ENCODE assay signal across 28 cellular contexts in the genomic region with DNA sequence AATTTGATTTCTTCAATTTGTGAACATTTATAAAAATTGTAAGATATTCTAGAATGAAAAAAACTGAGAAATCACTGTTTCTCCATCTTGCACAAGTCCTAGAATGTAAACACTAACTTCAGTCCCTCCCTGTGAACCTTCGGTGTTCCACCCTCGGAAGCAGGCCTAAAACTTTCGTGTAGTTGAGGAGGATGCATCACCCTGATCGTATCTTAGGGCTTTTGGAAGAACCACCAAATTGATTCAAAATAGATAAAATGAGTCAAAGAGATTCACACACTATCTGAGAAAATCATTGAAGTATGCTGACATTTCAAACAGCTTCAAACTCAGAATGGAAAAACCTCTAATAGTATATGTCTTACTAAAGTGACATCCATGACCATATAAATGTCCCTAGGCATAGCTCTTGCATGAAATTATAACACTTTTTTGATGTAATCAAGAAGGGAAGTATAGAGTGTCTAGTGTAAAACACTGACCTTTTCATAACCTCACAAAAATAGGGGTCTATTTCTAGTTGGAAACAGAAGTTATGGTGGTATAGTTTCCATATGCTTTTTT.
DNase-seq lines count a peak whose midpoint lies in the region; ATAC-seq and TF ChIP-seq lines count a peak whose summit lies in the region.
"Had no signal": no experiment of that assay in that cellular context is flagged by ENCODE, and none has a peak within 500 bp of the region (broad histone marks: within the 10 kb centered on the region; RNA-seq: fewer than 3 reads in every experiment).

No MANE protein-coding gene starts in this region.

- no peaks in the 10 kb centered on the region for H3K9me3 ChIP-seq in CD4-positive, alpha-beta T cell (ENCODE audit: control insufficient read depth, low read length)
- H3K9me3 ChIP-seq: body of pancreas, MG63, ovary, SJSA1 had no signal

- intact Hi-C loops in CD4-positive, alpha-beta T cell (cut with DNase I, micrococcal nuclease): loop anchor here in 1 of 2 experiments (5.0 kb wide), 1 partner anchor 78 kb away; no protein-coding TSS in a partner anchor
- intact Hi-C loops in Right ventricle myocardium superior (cut with DNase I): no loop called here

- H3K27me3 ChIP-seq in CD4-positive, alpha-beta T cell (ENCODE audit: control insufficient read depth, insufficient read depth, low read length): no peaks in the 10 kb centered on the region
- H3K27me3 ChIP-seq: MG63, ovary had no signal

- H3K27ac Mint-ChIP-seq in activated T-cell treated with anti-CD3 and anti-CD28 coated beads, Interleukin-2, amount 50 U/mL, for 24 hours: peak overlapping the region; percentile 97
- H3K27ac Mint-ChIP-seq in CD4-positive, alpha-beta T cell: peak overlapping the region; percentile 3
- H3K27ac Mint-ChIP-seq in T-cell: peak overlapping the region; percentile 45
- H3K27ac Mint-ChIP-seq in activated naive CD8-positive, alpha-beta T cell treated with anti-CD3 and anti-CD28 coated beads, Interleukin-2, amount 50 U/mL, for 24 hours: peak overlapping the region; percentile 94
- H3K27ac Mint-ChIP-seq: activated B cell treated with CpG ODN at 0.5 μM for 24 hours; B cell; dendritic cell treated with granulocyte-macrophage colony-stimulating factor and Interleukin-4, amounts not matched to agents 40 ng/mL and 50 ng/mL, for 4 days; endodermal cell had no signal

- POLR2A ChIA-PET in CD4-positive, alpha-beta T cell (lab: Charles Lee): interaction anchor here (1.1 kb wide), 1 partner anchor 757 kb away, joined by 3 read pairs; no protein-coding TSS in a partner anchor
- POLR2A ChIA-PET in T-cell (lab: Charles Lee): no interaction called here

- CTCF ChIA-PET in CD4-positive, alpha-beta T cell (lab: Charles Lee): interaction anchor here (0.7 kb wide), 2 partner anchors 40 to 96 kb away, joined by 3 read pairs; no protein-coding TSS in a partner anchor
- CTCF ChIA-PET in T-cell (lab: Charles Lee): no interaction called here

- peaks cover 5% of the 10 kb centered on the region for H3K27me3 Mint-ChIP-seq in activated T-cell treated with anti-CD3 and anti-CD28 coated beads, Interleukin-2, amount 50 U/mL, for 24 hours
- no peaks in the 10 kb centered on the region for H3K27me3 Mint-ChIP-seq in CD4-positive, alpha-beta T cell
- peaks cover 0 to 7% of the 10 kb centered on the region in 2 donors for H3K27me3 Mint-ChIP-seq in T-cell
- peaks cover 5% of the 10 kb centered on the region for H3K27me3 Mint-ChIP-seq in activated naive CD8-positive, alpha-beta T cell treated with anti-CD3 and anti-CD28 coated beads, Interleukin-2, amount 50 U/mL, for 24 hours

- DNase-seq in activated T-cell treated with anti-CD3 and anti-CD28 coated beads, Interleukin-2, amount 50 U/mL, for 24 hours: no peak
- no peak for DNase-seq in activated T-cell treated with anti-CD3 and anti-CD28 coated beads, Interleukin-2, amount 50 U/mL, for 1 hour
- DNase-seq in CD4-positive, alpha-beta T cell: no peak
- no peak for DNase-seq in T-cell
- no peak for DNase-seq in activated naive CD8-positive, alpha-beta T cell treated with anti-CD3 and anti-CD28 coated beads, Interleukin-2, amount 50 U/mL, for 24 hours
- no peak for DNase-seq in Right ventricle myocardium superior
- DNase-seq: ACHN; activated B cell treated with CpG ODN at 0.5 μM for 24 hours; activated effector memory CD4-positive, alpha-beta T cell treated with Interleukin-2 at 50 U/mL for 16 hours; body of pancreas; endodermal cell; glutamatergic neuron; left colon; MG63; NCI-H1105; NCI-H1930; NCI-H2171 treated with DMSO at 0.1 percent for 48 hours; NCI-H510A; ovary; substantia nigra; trophoblast cell had no signal

- peaks cover 73% of the 10 kb centered on the region for H3K4me1 Mint-ChIP-seq in activated T-cell treated with anti-CD3 and anti-CD28 coated beads, Interleukin-2, amount 50 U/mL, for 24 hours (ENCODE audit: low read depth)
- H3K4me1 Mint-ChIP-seq in CD4-positive, alpha-beta T cell (ENCODE audit: low read depth): peaks cover 30% of the 10 kb centered on the region
- H3K4me1 Mint-ChIP-seq in T-cell: peaks cover 19 to 28% (median 24%) of the 10 kb centered on the region in 3 donors
- peaks cover 39% of the 10 kb centered on the region for H3K4me1 Mint-ChIP-seq in activated naive CD8-positive, alpha-beta T cell treated with anti-CD3 and anti-CD28 coated beads, Interleukin-2, amount 50 U/mL, for 24 hours
- H3K4me1 Mint-ChIP-seq: activated B cell treated with CpG ODN at 0.5 μM for 24 hours, B cell had no signal

- H3K9me3 Mint-ChIP-seq in activated T-cell treated with anti-CD3 and anti-CD28 coated beads, Interleukin-2, amount 50 U/mL, for 24 hours: no peaks in the 10 kb centered on the region
- no peaks in the 10 kb centered on the region for H3K9me3 Mint-ChIP-seq in CD4-positive, alpha-beta T cell
- no peaks in the 10 kb centered on the region for H3K9me3 Mint-ChIP-seq in T-cell
- H3K9me3 Mint-ChIP-seq in activated naive CD8-positive, alpha-beta T cell treated with anti-CD3 and anti-CD28 coated beads, Interleukin-2, amount 50 U/mL, for 24 hours: no peaks in the 10 kb centered on the region
- H3K9me3 Mint-ChIP-seq: activated B cell treated with CpG ODN at 0.5 μM for 24 hours; central memory CD8-positive, alpha-beta T cell; dendritic cell treated with granulocyte-macrophage colony-stimulating factor and Interleukin-4, amounts not matched to agents 40 ng/mL and 50 ng/mL, for 4 days; endodermal cell had no signal

- no peaks in the 10 kb centered on the region for H3K36me3 Mint-ChIP-seq in activated T-cell treated with anti-CD3 and anti-CD28 coated beads, Interleukin-2, amount 50 U/mL, for 24 hours (ENCODE audit: low read depth)
- no peaks in the 10 kb centered on the region for H3K36me3 Mint-ChIP-seq in CD4-positive, alpha-beta T cell (ENCODE audit: low read depth)
- H3K36me3 Mint-ChIP-seq in T-cell: no peaks in the 10 kb centered on the region
- H3K36me3 Mint-ChIP-seq in activated naive CD8-positive, alpha-beta T cell treated with anti-CD3 and anti-CD28 coated beads, Interleukin-2, amount 50 U/mL, for 24 hours (ENCODE audit: low read depth): no peaks in the 10 kb centered on the region

- peak overlapping the region; percentile 51 for H3K4me3 Mint-ChIP-seq in activated T-cell treated with anti-CD3 and anti-CD28 coated beads, Interleukin-2, amount 50 U/mL, for 24 hours
- no peak overlapping the region for H3K4me3 Mint-ChIP-seq in CD4-positive, alpha-beta T cell
- peak overlapping the region in 1 of 3 donors; percentile 23 for H3K4me3 Mint-ChIP-seq in T-cell
- H3K4me3 Mint-ChIP-seq in activated naive CD8-positive, alpha-beta T cell treated with anti-CD3 and anti-CD28 coated beads, Interleukin-2, amount 50 U/mL, for 24 hours: peak overlapping the region; percentile 18
- H3K4me3 Mint-ChIP-seq: activated B cell treated with CpG ODN at 0.5 μM for 24 hours; B cell; central memory CD8-positive, alpha-beta T cell; dendritic cell treated with granulocyte-macrophage colony-stimulating factor and Interleukin-4, amounts not matched to agents 40 ng/mL and 50 ng/mL, for 4 days; endodermal cell had no signal

- H3K27ac ChIP-seq in CD4-positive, alpha-beta T cell (ENCODE audit: low read depth, low read length): no peak overlapping the region
- H3K27ac ChIP-seq: body of pancreas, ovary, SJSA1 had no signal

- no peak for TF ChIP-seq CTCF in CD4-positive, alpha-beta T cell (IDR thresholded peaks at IDR 0.05)

- no peak for ATAC-seq in CD4-positive, alpha-beta T cell (ENCODE audit: poor library complexity)
- peak in 2 of 4 experiments; percentile 20 to 27 for ATAC-seq in T-cell (replicated peaks in 1 of 4)
- peak; percentile 92 for ATAC-seq in activated naive CD8-positive, alpha-beta T cell treated with anti-CD3 and anti-CD28 coated beads, Interleukin-2, amount 50 U/mL, for 24 hours
- ATAC-seq in Right ventricle myocardium superior (ENCODE audit: poor library complexity): no peak
- ATAC-seq in GM21717 (IDR thresholded peaks at IDR 0.05; ENCODE audit: unreplicated experiment): no peak
- ATAC-seq in HG03097 (IDR thresholded peaks at IDR 0.05; ENCODE audit: low FRiP score, unreplicated experiment): no peak
- ATAC-seq: body of pancreas, GM12878, left colon had no signal

Comparison
In these comparisons a context has a peak if more than half of its experiments do, and no peak if none do; other contexts are left out.
1. H3K27ac Mint-ChIP-seq: peak in every context shown above with its lines; median percentile 97 in activated T-cell treated with anti-CD3 and anti-CD28 coated beads, Interleukin-2, amount 50 U/mL, for 24 hours; 94 in activated naive CD8-positive, alpha-beta T cell treated with anti-CD3 and anti-CD28 coated beads, Interleukin-2, amount 50 U/mL, for 24 hours; 45 in T-cell; 3 in CD4-positive, alpha-beta T cell.